17 cellular contexts compared by ENCODE assay signal in the genomic region with DNA sequence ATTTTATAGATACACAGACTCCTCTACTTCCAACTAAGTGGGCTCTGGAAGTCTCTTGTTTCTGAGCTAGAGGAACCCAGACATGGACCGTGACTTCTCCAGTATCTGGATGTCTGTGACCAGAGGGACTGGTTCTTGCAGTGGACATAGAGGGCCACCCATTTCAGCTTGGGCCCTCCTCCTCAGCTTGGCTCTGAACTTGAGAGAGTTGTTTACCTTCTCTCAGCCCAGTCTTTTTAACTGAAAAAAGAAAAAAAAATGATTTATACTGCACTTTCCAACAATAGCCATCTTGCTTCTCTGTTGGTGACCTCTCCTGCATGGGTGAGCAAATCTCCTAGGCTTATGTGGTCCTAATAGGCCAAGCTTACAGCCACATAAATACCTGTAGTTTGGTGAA.
DNase-seq lines count a peak whose midpoint lies in the region; ATAC-seq and TF ChIP-seq lines count a peak whose summit lies in the region.
"Had no signal": no experiment of that assay in that cellular context is flagged by ENCODE, and none has a peak within 500 bp of the region (broad histone marks: within the 10 kb centered on the region; RNA-seq: fewer than 3 reads in every experiment).

No MANE protein-coding gene starts in this region.

- H3K27ac ChIP-seq in breast epithelium = no peak overlapping the region
- H3K27ac ChIP-seq in WERI-Rb-1 = peak overlapping the region; percentile 62
- H3K27ac ChIP-seq in osteoblast (ENCODE audit: low read depth, low read length) = no peak overlapping the region
- no peak overlapping the region for H3K27ac ChIP-seq in lower lobe of right lung
- H3K27ac ChIP-seq in heart right ventricle = no peak overlapping the region
- H3K27ac ChIP-seq: A549, HL-60, SK-N-MC had no signal

- H3K27me3 ChIP-seq in breast epithelium = no peaks in the 10 kb centered on the region
- H3K27me3 ChIP-seq in WERI-Rb-1 (ENCODE audit: insufficient read depth, low read depth, severe bottlenecking) = no peaks in the 10 kb centered on the region
- H3K27me3 ChIP-seq in osteoblast (ENCODE audit: insufficient read depth, low read length) = no peaks in the 10 kb centered on the region
- no peaks in the 10 kb centered on the region for H3K27me3 ChIP-seq in lower lobe of right lung (ENCODE audit: low read depth)
- H3K27me3 ChIP-seq in heart right ventricle = no peaks in the 10 kb centered on the region

- WGBS in heart right ventricle, 2 donors = 96 to 100% methylated on average over 1 of the region's 1 CpG

- peaks cover 47% of the 10 kb centered on the region for H3K36me3 Mint-ChIP-seq in MCF 10A (ENCODE audit: insufficient read depth, unreplicated experiment)

- H3K4me3 ChIP-seq in breast epithelium (no peak overlapping the region), WERI-Rb-1 (ENCODE audit: low read depth, low read length) (no peak overlapping the region), osteoblast (ENCODE audit: insufficient read depth, low read length) (no peak overlapping the region), lower lobe of right lung (no peak overlapping the region), heart right ventricle (no peak overlapping the region)
- H3K4me3 ChIP-seq: A549, HAP-1, SK-N-MC had no signal

- TF ChIP-seq CTCF in MCF 10A (IDR thresholded peaks at IDR 0.05; ENCODE audit: unreplicated experiment) (no peak), breast epithelium (IDR thresholded peaks at IDR 0.05) (no peak), WERI-Rb-1 (IDR thresholded peaks at IDR 0.05; ENCODE audit: low read depth, low read length) (no peak), osteoblast (IDR thresholded peaks at IDR 0.05; ENCODE audit: extremely low read depth, low read depth, low read length) (no peak), lower lobe of right lung (IDR thresholded peaks at IDR 0.05) (no peak), heart right ventricle (IDR thresholded peaks at IDR 0.05) (no peak)

- H3K27me3 Mint-ChIP-seq in MCF 10A (ENCODE audit: insufficient read depth, unreplicated experiment) = no peaks in the 10 kb centered on the region

- no peaks in the 10 kb centered on the region for H3K79me2 ChIP-seq in osteoblast (ENCODE audit: insufficient read depth, low read length)

- DNase-seq in MCF 10A (ENCODE audit: unreplicated experiment) (no peak), breast epithelium (ENCODE audit: low spot score in 2 of 2) (no peak), WERI-Rb-1 (no peak), osteoblast (ENCODE audit: insufficient read length, low spot score, missing footprints) (no peak), NOMO-1 treated with DMSO at 0.1 percent for 48 hours (lab: John Stamatoyannopoulos, UW; ENCODE audit: unreplicated experiment) (no peak), lower lobe of right lung (no peak), heart right ventricle (no peak)
- DNase-seq: DMS153, NCI-H1105 treated with DMSO at 0.1 percent for 48 hours, NCI-H510A, NCI-H774 had no signal

- no peaks in the 10 kb centered on the region for H4K20me1 ChIP-seq in osteoblast (ENCODE audit: insufficient read depth, low read length)

- ATAC-seq in GM21786 (IDR thresholded peaks at IDR 0.05; ENCODE audit: unreplicated experiment) (no peak), lower lobe of right lung (no peak), heart right ventricle (no peak)
- ATAC-seq: A549 had no signal

- TF ChIP-seq POLR2A in breast epithelium (IDR thresholded peaks at IDR 0.05) = no peak

- H3K4me1 ChIP-seq in breast epithelium (no peaks in the 10 kb centered on the region), osteoblast (ENCODE audit: insufficient read depth, low read length) (peaks cover 9% of the 10 kb centered on the region), lower lobe of right lung (no peaks in the 10 kb centered on the region), heart right ventricle (no peaks in the 10 kb centered on the region)
- H3K4me1 ChIP-seq: A549, HAP-1 had no signal

- H3K4me1 Mint-ChIP-seq in MCF 10A (ENCODE audit: insufficient read depth, unreplicated experiment) = peaks cover 12% of the 10 kb centered on the region
- H3K4me1 Mint-ChIP-seq: CD14-positive monocyte had no signal

- H3K4me3 Mint-ChIP-seq in MCF 10A (ENCODE audit: unreplicated experiment) = peak overlapping the region; percentile 2
- H3K4me3 Mint-ChIP-seq: CD14-positive monocyte had no signal

- H3K9me3 ChIP-seq in breast epithelium = peaks cover 0 to 6% of the 10 kb centered on the region in 2 donors
- H3K9me3 ChIP-seq in WERI-Rb-1 (ENCODE audit: severe bottlenecking) = no peaks in the 10 kb centered on the region
- no peaks in the 10 kb centered on the region for H3K9me3 ChIP-seq in osteoblast (ENCODE audit: low read depth, low read length)
- no peaks in the 10 kb centered on the region for H3K9me3 ChIP-seq in lower lobe of right lung
- no peaks in the 10 kb centered on the region for H3K9me3 ChIP-seq in heart right ventricle
- H3K9me3 ChIP-seq: A549, HAP-1 had no signal

- POLR2A ChIA-PET in MCF 10A (lab: Yijun Ruan, JAX) = no interaction called here

- no TSS peak for BruUV-seq in MCF 10A (replicated peaks; lab: Mats Ljungman, UMichigan)

- intact Hi-C loops in MCF 10A (cut with micrococcal nuclease) = no loop called here
- intact Hi-C loops in breast epithelium (cut with DNase I; ENCODE audit: low total_unique reads) = no loop called here
- intact Hi-C loops in lower lobe of right lung (cut with DNase I) = no loop called here
- intact Hi-C loops in heart right ventricle (cut with DNase I) = no loop called here

- H2AFZ ChIP-seq in osteoblast (ENCODE audit: low read length) = no peak overlapping the region

- H3K27ac Mint-ChIP-seq in MCF 10A (ENCODE audit: low read depth, unreplicated experiment) = peak overlapping the region; percentile 56

- H3K4me2 ChIP-seq in osteoblast (ENCODE audit: insufficient read depth, low read length) = peak overlapping the region; percentile 6
- H3K4me2 ChIP-seq: A549 had no signal

- peaks cover 7% of the 10 kb centered on the region for H3K36me3 ChIP-seq in breast epithelium
- H3K36me3 ChIP-seq in WERI-Rb-1 = peaks cover 86% of the 10 kb centered on the region
- H3K36me3 ChIP-seq in osteoblast (ENCODE audit: insufficient read depth, low read length) = peaks cover 15% of the 10 kb centered on the region
- peaks cover 61% of the 10 kb centered on the region for H3K36me3 ChIP-seq in lower lobe of right lung
- H3K36me3 ChIP-seq in heart right ventricle = peaks cover 0 to 82% (median 0%) of the 10 kb centered on the region in 9 donors

- CTCF ChIA-PET in MCF 10A (lab: Yijun Ruan, JAX) = interaction anchor here (0.6 to 1.7 kb wide), 5 partner anchors 13 to 550 kb away, joined by 3 to 4 read pairs (median 3); no protein-coding TSS in a partner anchor

- no peaks in the 10 kb centered on the region for H3K9me3 Mint-ChIP-seq in MCF 10A (ENCODE audit: unreplicated experiment)
